14 cellular contexts compared by ENCODE assay signal in genomic region chr2:220198911-220199310, GRCh38.
DNase-seq lines count a peak whose midpoint lies in the region; FAIRE-seq and TF ChIP-seq lines count a peak whose summit lies in the region.
"Had no signal": no experiment of that assay in that cellular context is flagged by ENCODE, and none has a peak within 500 bp of the region (broad histone marks: within the 10 kb centered on the region; RNA-seq: fewer than 3 reads in every experiment).

No MANE protein-coding gene starts in this region.

- no peak for FAIRE-seq in RCC 7860 (lab: Jason Lieb, UNC)

- no peak overlapping the region for H3K9ac ChIP-seq in adipocyte (ENCODE audit: low read length)

- POLR2A ChIA-PET in AG04450 (lab: Yijun Ruan, JAX) = no interaction called here

- H3K27me3 ChIP-seq in AG04450 (ENCODE audit: control insufficient read depth, insufficient read depth, low read length) (no peaks in the 10 kb centered on the region), adipocyte (replicated peaks; ENCODE audit: control insufficient read depth, insufficient read depth, low read length) (no peaks in the 10 kb centered on the region), BE2C (no peaks in the 10 kb centered on the region), uterus (no peaks in the 10 kb centered on the region)
- H3K27me3 ChIP-seq: colonic mucosa, thyroid gland had no signal

- no peaks in the 10 kb centered on the region for H3K36me3 ChIP-seq in adipocyte (ENCODE audit: control insufficient read depth, insufficient read depth, low read length, severe bottlenecking)
- H3K36me3 ChIP-seq in BE2C = no peaks in the 10 kb centered on the region
- no peaks in the 10 kb centered on the region for H3K36me3 ChIP-seq in uterus
- H3K36me3 ChIP-seq: colonic mucosa, lower lobe of right lung, thyroid gland had no signal

- H3K9me3 ChIP-seq in AG04450 (ENCODE audit: control insufficient read depth, insufficient read depth, low read length) = peaks cover 9% of the 10 kb centered on the region; the same call in 1 of the 2 replicates
- H3K9me3 ChIP-seq in adipocyte (ENCODE audit: control insufficient read depth, low read length) = peaks cover 2% of the 10 kb centered on the region
- no peaks in the 10 kb centered on the region for H3K9me3 ChIP-seq in BE2C
- no peaks in the 10 kb centered on the region for H3K9me3 ChIP-seq in uterus
- H3K9me3 ChIP-seq: colonic mucosa, lower lobe of right lung, thyroid gland had no signal

- H3K4me1 ChIP-seq in adipocyte (ENCODE audit: control insufficient read depth, insufficient read depth, low read length) (peaks cover 15% of the 10 kb centered on the region), BE2C (no peaks in the 10 kb centered on the region), uterus (no peaks in the 10 kb centered on the region)
- H3K4me1 ChIP-seq: colonic mucosa, lower lobe of right lung, thyroid gland had no signal

- intact Hi-C loops in uterus (cut with DNase I; ENCODE audit: low total_unique reads) = no loop called here

- no peak overlapping the region for H3K27ac ChIP-seq in AG04450 (ENCODE audit: low read depth, low read length)
- H3K27ac ChIP-seq in uterus = no peak overlapping the region
- H3K27ac ChIP-seq: colonic mucosa, lower lobe of right lung, thyroid gland had no signal

- CTCF ChIA-PET in AG04450 (lab: Charles Lee) = interaction anchor here (0.6 kb wide), 1 partner anchor 8 kb away, joined by 9 read pairs; no protein-coding TSS in a partner anchor

- no peak for TF ChIP-seq CTCF in AG04450 (IDR thresholded peaks at IDR 0.05; ENCODE audit: low read depth, low read length)
- no peak for TF ChIP-seq CTCF in HFF-Myc (IDR thresholded peaks at IDR 0.05; ENCODE audit: low read depth, low read length, missing control alignments)
- no peak for TF ChIP-seq CTCF in BE2C (IDR thresholded peaks at IDR 0.05; ENCODE audit: low read depth, low read length)
- TF ChIP-seq CTCF in uterus (IDR thresholded peaks at IDR 0.05) = no peak

- no peak for TF ChIP-seq POLR2A in uterus (IDR thresholded peaks at IDR 0.05)

- DNase-seq in AG04450 (ENCODE audit: low read depth, low spot score) (peak; percentile 50), HFF-Myc (ENCODE audit: extremely low read depth, low read depth) (peak; percentile 47), adipocyte (ENCODE audit: low read depth) (peak; percentile 95), hepatic stellate cell (ENCODE audit: low spot score) (peak; percentile 13), RCC 7860 (ENCODE audit: low spot score) (no peak), BE2C (no peak), uterus (no peak), HUDEP-2 (lab: John Stamatoyannopoulos, UW; ENCODE audit: unreplicated experiment in 76 of 76) (no peak)
- DNase-seq: activated CD4-positive, CD25-positive, alpha-beta regulatory T cell treated with anti-CD3 and anti-CD28 coated beads, Interleukin-2, amount 50 U/mL, for 72 hours; CD8-positive, alpha-beta T cell; colonic mucosa; lower lobe of right lung; NCI-H446; thyroid gland had no signal

- H3K4me3 ChIP-seq in AG04450 (ENCODE audit: low read depth, low read length) (no peak overlapping the region), HFF-Myc (replicated peaks; ENCODE audit: low read depth, low read length) (no peak overlapping the region), adipocyte (ENCODE audit: low read length) (no peak overlapping the region), BE2C (ENCODE audit: low read depth, low read length) (no peak overlapping the region), uterus (no peak overlapping the region)
- H3K4me3 ChIP-seq: colonic mucosa, lower lobe of right lung, thyroid gland had no signal

Comparison
In these comparisons a context has a peak if more than half of its experiments do, and no peak if none do; other contexts are left out.
1. DNase-seq: peak in AG04450 (single experiment), HFF-Myc (single experiment), adipocyte (single experiment) and hepatic stellate cell (single experiment); none in RCC 7860 (single experiment), BE2C (single experiment), uterus (0 of 2) and HUDEP-2 (0 of 76).